In the genomic region with DNA sequence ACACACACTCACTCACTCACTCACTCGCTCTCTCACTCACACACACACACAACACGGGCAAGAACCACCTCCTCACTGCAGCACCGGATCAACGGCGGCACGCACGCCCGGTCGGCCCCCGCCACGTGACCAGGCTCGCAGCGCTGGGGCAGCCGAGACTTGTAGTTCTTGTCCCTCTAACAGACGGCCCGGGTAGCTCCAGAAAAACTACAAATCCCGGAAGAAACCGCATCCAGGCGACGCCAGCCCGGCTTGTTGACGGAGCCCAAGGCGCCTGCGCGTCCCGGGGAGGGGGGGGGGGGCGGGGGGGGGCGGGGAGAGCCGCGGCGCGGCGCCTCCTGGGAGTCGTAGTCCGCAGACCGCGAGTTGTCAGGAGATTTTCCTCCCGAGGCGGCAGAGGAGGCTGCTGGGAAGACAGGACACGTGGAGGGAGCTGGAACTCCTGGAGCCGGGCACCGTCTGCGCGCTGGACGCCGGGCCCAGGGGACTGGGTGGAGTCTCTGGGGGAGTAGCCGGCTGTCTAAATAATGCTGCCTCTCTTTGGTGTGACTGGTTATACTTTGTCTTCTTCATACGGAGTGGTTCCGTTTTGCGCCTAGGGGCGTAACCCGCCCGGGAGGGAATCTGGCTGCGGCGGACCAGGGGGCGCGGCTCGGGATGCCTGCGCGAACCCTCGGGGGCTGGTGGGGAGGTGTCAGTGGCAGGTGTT, we compare ENCODE assay signal across 1 cellular context.
TF ChIP-seq lines count a peak whose summit lies in the region.

Gene MAX (minus strand): TSS at position 77 of the 709 bp plus-strand sequence. CDS start 178 bp downstream, outside the sequence.

TF ChIP-seq in K562, 482 proteins besides CTCF, POLR2A, EP300 and RAD21 (continued from another document and continues in another):
- TF ChIP-seq NFYB (IDR thresholded peaks at IDR 0.05; ENCODE audit: extremely low read depth, insufficient read length): no peak
- TF ChIP-seq, protein P1, sequence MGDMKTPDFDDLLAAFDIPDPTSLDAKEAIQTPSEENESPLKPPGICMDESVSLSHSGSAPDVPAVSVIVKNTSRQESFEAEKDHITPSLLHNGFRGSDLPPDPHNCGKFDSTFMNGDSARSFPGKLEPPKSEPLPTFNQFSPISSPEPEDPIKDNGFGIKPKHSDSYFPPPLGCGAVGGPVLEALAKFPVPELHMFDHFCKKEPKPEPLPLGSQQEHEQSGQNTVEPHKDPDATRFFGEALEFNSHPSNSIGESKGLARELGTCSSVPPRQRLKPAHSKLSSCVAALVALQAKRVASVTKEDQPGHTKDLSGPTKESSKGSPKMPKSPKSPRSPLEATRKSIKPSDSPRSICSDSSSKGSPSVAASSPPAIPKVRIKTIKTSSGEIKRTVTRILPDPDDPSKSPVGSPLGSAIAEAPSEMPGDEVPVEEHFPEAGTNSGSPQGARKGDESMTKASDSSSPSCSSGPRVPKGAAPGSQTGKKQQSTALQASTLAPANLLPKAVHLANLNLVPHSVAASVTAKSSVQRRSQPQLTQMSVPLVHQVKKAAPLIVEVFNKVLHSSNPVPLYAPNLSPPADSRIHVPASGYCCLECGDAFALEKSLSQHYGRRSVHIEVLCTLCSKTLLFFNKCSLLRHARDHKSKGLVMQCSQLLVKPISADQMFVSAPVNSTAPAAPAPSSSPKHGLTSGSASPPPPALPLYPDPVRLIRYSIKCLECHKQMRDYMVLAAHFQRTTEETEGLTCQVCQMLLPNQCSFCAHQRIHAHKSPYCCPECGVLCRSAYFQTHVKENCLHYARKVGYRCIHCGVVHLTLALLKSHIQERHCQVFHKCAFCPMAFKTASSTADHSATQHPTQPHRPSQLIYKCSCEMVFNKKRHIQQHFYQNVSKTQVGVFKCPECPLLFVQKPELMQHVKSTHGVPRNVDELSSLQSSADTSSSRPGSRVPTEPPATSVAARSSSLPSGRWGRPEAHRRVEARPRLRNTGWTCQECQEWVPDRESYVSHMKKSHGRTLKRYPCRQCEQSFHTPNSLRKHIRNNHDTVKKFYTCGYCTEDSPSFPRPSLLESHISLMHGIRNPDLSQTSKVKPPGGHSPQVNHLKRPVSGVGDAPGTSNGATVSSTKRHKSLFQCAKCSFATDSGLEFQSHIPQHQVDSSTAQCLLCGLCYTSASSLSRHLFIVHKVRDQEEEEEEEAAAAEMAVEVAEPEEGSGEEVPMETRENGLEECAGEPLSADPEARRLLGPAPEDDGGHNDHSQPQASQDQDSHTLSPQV (IDR thresholded peaks at IDR 0.05): peak; percentile 46; the same call in 1 of the 2 replicates
- TF ChIP-seq TAF9B (IDR thresholded peaks at IDR 0.05; ENCODE audit: partially characterized antibody): peak; percentile 58
- no peak for TF ChIP-seq SOX6 (IDR thresholded peaks at IDR 0.05)
- no peak for TF ChIP-seq ZNF668 (CRISPR knock-in tag; IDR thresholded peaks at IDR 0.05)
- no peak for TF ChIP-seq PTRF (tag; IDR thresholded peaks at IDR 0.05)
- no peak for TF ChIP-seq ZKSCAN3 (CRISPR knock-in tag; IDR thresholded peaks at IDR 0.05)
- no peak for TF ChIP-seq TCF3 (CRISPR knock-in tag; IDR thresholded peaks at IDR 0.05)
- no peak for TF ChIP-seq SREBF2 (CRISPR knock-in tag; IDR thresholded peaks at IDR 0.05)
- TF ChIP-seq ZNF124 (CRISPR knock-in tag; IDR thresholded peaks at IDR 0.05): no peak
- no peak for TF ChIP-seq WHSC1 (IDR thresholded peaks at IDR 0.05; ENCODE audit: low read length)
- TF ChIP-seq FOXM1 (IDR thresholded peaks at IDR 0.05; ENCODE audit: low read depth): no peak
- no peak for TF ChIP-seq FOXM1 (CRISPR knock-in tag; IDR thresholded peaks at IDR 0.05; ENCODE audit: low read depth)
- no peak for TF ChIP-seq SMAD3 (CRISPR knock-in tag; conservative IDR thresholded peaks at IDR 0.05)
- TF ChIP-seq, protein P2, sequence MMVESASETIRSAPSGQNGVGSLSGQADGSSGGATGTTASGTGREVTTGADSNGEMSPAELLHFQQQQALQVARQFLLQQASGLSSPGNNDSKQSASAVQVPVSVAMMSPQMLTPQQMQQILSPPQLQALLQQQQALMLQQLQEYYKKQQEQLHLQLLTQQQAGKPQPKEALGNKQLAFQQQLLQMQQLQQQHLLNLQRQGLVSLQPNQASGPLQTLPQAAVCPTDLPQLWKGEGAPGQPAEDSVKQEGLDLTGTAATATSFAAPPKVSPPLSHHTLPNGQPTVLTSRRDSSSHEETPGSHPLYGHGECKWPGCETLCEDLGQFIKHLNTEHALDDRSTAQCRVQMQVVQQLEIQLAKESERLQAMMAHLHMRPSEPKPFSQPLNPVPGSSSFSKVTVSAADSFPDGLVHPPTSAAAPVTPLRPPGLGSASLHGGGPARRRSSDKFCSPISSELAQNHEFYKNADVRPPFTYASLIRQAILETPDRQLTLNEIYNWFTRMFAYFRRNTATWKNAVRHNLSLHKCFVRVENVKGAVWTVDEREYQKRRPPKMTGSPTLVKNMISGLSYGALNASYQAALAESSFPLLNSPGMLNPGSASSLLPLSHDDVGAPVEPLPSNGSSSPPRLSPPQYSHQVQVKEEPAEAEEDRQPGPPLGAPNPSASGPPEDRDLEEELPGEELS (CRISPR knock-in tag; IDR thresholded peaks at IDR 0.05; ENCODE audit: borderline replicate concordance): no peak
- peak; percentile 70 for TF ChIP-seq SAP30 (IDR thresholded peaks at IDR 0.05; ENCODE audit: borderline replicate concordance, insufficient read depth, low read depth, low read length, poor library complexity, severe bottlenecking)
- no peak for TF ChIP-seq PPARD (CRISPR knock-in tag; IDR thresholded peaks at IDR 0.05)
- TF ChIP-seq MEF2A (IDR thresholded peaks at IDR 0.05; ENCODE audit: control insufficient read depth, low read depth, low read length): no peak
- no peak for TF ChIP-seq FUS (optimal IDR thresholded peaks at IDR 0.05; ENCODE audit: low read depth, low read length)
- peak; percentile 84 for TF ChIP-seq MXI1 (IDR thresholded peaks at IDR 0.05; ENCODE audit: low read depth, low read length)
- no peak for TF ChIP-seq MCM5 (IDR thresholded peaks at IDR 0.05; ENCODE audit: low read depth)
- TF ChIP-seq CCAR2 (IDR thresholded peaks at IDR 0.05; ENCODE audit: low read depth, low read length): no peak
- 0 out of 2 replicates have a peak, but pooled peaks have one; percentile 24 for TF ChIP-seq ZNF134 (CRISPR knock-in tag; conservative IDR thresholded peaks at IDR 0.05)
- TF ChIP-seq, protein P3, sequence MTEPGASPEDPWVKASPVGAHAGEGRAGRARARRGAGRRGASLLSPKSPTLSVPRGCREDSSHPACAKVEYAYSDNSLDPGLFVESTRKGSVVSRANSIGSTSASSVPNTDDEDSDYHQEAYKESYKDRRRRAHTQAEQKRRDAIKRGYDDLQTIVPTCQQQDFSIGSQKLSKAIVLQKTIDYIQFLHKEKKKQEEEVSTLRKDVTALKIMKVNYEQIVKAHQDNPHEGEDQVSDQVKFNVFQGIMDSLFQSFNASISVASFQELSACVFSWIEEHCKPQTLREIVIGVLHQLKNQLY (CRISPR knock-in tag; conservative IDR thresholded peaks at IDR 0.05): no peak
- 0 out of 2 replicates have a peak, but pooled peaks have one; percentile 41 for TF ChIP-seq HMGXB4 (CRISPR knock-in tag; IDR thresholded peaks at IDR 0.05)
- TF ChIP-seq PHF21A (IDR thresholded peaks at IDR 0.05; ENCODE audit: borderline replicate concordance, low read depth): no peak
- TF ChIP-seq NELFE (IDR thresholded peaks at IDR 0.05; ENCODE audit: insufficient read depth, insufficient read length): no peak
- no peak for TF ChIP-seq SMC3 (conservative IDR thresholded peaks at IDR 0.05; ENCODE audit: insufficient read depth, low read depth, low read length)
- TF ChIP-seq HINFP (tag; conservative IDR thresholded peaks at IDR 0.05; ENCODE audit: low read depth): no peak
- TF ChIP-seq KDM1A (IDR thresholded peaks at IDR 0.05): no peak
- TF ChIP-seq KAT7 (CRISPR knock-in tag; IDR thresholded peaks at IDR 0.05; ENCODE audit: borderline replicate concordance): no peak
- TF ChIP-seq SIRT6 (IDR thresholded peaks at IDR 0.05; ENCODE audit: low read depth, low read length): no peak
- TF ChIP-seq ZNF507 (tag; conservative IDR thresholded peaks at IDR 0.05): no peak
- TF ChIP-seq TOE1 (IDR thresholded peaks at IDR 0.05; ENCODE audit: borderline replicate concordance): peak; percentile 80
- no peak for TF ChIP-seq TOE1 (CRISPR knock-in tag; IDR thresholded peaks at IDR 0.05; ENCODE audit: borderline replicate concordance, low read depth)
- TF ChIP-seq ZFX (CRISPR knock-in tag; IDR thresholded peaks at IDR 0.05): peak; percentile 24
- peak; percentile 63 for TF ChIP-seq CREB1 (IDR thresholded peaks at IDR 0.05)
- peak; percentile 59; the same call in 1 of the 2 replicates for TF ChIP-seq CREB1 (CRISPR knock-in tag; IDR thresholded peaks at IDR 0.05)
- TF ChIP-seq ZEB2 (IDR thresholded peaks at IDR 0.05): no peak
- TF ChIP-seq DLX4 (CRISPR knock-in tag; IDR thresholded peaks at IDR 0.05): no peak
- no peak for TF ChIP-seq ZNF431 (CRISPR knock-in tag; IDR thresholded peaks at IDR 0.05)
- TF ChIP-seq MTA2 (IDR thresholded peaks at IDR 0.05; ENCODE audit: low read depth): no peak
- no peak for TF ChIP-seq HMG20B (CRISPR knock-in tag; IDR thresholded peaks at IDR 0.05)
- no peak for TF ChIP-seq RBM14 (IDR thresholded peaks at IDR 0.05; ENCODE audit: borderline replicate concordance, insufficient read depth, low read depth, low read length)
- TF ChIP-seq CC2D1A (IDR thresholded peaks at IDR 0.05): no peak
- TF ChIP-seq THRA (IDR thresholded peaks at IDR 0.05): no peak
- TF ChIP-seq EWSR1 (IDR thresholded peaks at IDR 0.05; ENCODE audit: borderline replicate concordance, low read depth, partially characterized antibody): no peak
- TF ChIP-seq BHLHE40 (IDR thresholded peaks at IDR 0.05; ENCODE audit: low read length): peak; percentile 93
- TF ChIP-seq THAP7 (CRISPR knock-in tag; IDR thresholded peaks at IDR 0.05): no peak
